ENCODE assay signal across 17 cellular contexts in the genomic region with DNA sequence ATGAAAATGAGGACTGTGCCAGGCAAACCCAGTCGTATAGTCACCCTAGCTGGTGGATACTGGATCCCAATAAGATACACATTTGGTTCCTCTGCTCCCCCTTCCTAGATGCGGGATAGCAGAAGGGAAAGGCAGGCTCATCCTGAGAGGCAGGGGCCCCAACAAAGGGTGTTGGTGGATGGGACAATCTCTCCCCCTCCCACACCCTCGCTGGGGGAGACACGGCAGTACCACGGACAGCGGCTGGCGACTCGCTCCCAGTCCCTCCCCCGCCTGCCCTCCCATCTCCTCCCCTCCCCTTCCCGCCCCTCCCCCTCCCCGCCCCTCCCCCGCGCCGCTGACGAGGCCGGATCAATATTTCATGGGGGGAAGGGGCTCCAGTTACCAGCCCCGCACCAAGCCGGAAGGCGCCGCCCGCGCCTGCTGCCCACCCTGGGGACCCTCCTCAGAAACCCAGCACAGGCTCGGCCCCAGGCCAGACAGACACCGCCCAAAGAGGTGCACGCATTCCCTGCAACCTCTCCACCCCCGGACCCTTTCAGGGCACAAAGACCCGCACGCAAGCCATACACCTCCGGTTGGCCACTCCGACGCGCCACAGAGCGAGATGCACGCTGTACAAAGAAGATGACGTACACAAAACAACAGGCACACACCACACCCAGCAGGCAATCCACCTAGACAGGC. TPM values are rescaled to one million over a fixed set of nuclear protein-coding genes. Genes with fewer than 3 reads are reported as not detected.
A peak's percentile ranks its signal among the peaks of the same experiment; 100 is the strongest.
DNase-seq lines count a peak whose midpoint lies in the region; ATAC-seq and TF ChIP-seq lines count a peak whose summit lies in the region.
"Had no signal": no experiment of that assay in that cellular context is flagged by ENCODE, and none has a peak within 500 bp of the region (broad histone marks: within the 10 kb centered on the region; RNA-seq: fewer than 3 reads in every experiment).

No MANE protein-coding gene starts in this region.

- DNase-seq in NCI-H345 (lab: John Stamatoyannopoulos, UW) (peak; percentile 12), NCI-H345 treated with DMSO at 0.1 percent for 48 hours (lab: John Stamatoyannopoulos, UW; ENCODE audit: unreplicated experiment) (no peak), SK-N-DZ (ENCODE audit: low spot score) (peak; percentile 58), iPS DF 6.9 (ENCODE audit: low read depth, low spot score) (no peak), smooth muscle cell (lab: John Stamatoyannopoulos, UW; ENCODE audit: unreplicated experiment) (no peak), immature natural killer cell (no peak), DMS114 treated with DMSO at 0.1 percent for 48 hours (lab: John Stamatoyannopoulos, UW; ENCODE audit: unreplicated experiment) (no peak)
- DNase-seq: activated CD4-positive, alpha-beta T cell treated with anti-CD3 and anti-CD28 coated beads, Interleukin-2, amount 50 U/mL, for 1 hour; body of pancreas; CD8-positive, alpha-beta memory T cell; head of caudate nucleus; mesenchymal stem cell; stimulated activated CD4-positive, alpha-beta T cell treated with anti-CD3 and anti-CD28 coated beads, Interleukin-15, amount 100 ng/mL, for 24 hours; tibial artery had no signal

- H3K9me3 Mint-ChIP-seq in immature natural killer cell: no peaks in the 10 kb centered on the region
- H3K9me3 Mint-ChIP-seq: activated T-helper 2 cell treated with anti-CD3 and anti-CD28 coated beads, Interferon-gamma antibody, Interleukin-2, Interleukin-4, amounts not matched to agents 10 μg/mL and 5 μg/mL and 100 μg/mL, durations not matched to agents 14 hours and 24 hours and 36 hours; CD8-positive, alpha-beta memory T cell had no signal

- peaks cover 14% of the 10 kb centered on the region for H3K4me1 ChIP-seq in iPS DF 6.9 (ENCODE audit: control insufficient read depth, insufficient read depth, low read length)
- H3K4me1 ChIP-seq in smooth muscle cell (ENCODE audit: low read depth): no peaks in the 10 kb centered on the region
- H3K4me1 ChIP-seq: parathyroid adenoma had no signal

- peaks cover 4 to 5% of the 10 kb centered on the region in 2 donors for H3K4me1 Mint-ChIP-seq in immature natural killer cell

- H2AFZ ChIP-seq in smooth muscle cell (ENCODE audit: low read depth): no peak overlapping the region
- H2AFZ ChIP-seq: parathyroid adenoma had no signal

- no peaks in the 10 kb centered on the region for H3K36me3 Mint-ChIP-seq in immature natural killer cell
- H3K36me3 Mint-ChIP-seq: CD8-positive, alpha-beta memory T cell had no signal

- H3K36me3 ChIP-seq in iPS DF 6.9 (ENCODE audit: control insufficient read depth, insufficient read depth, low read length) (no peaks in the 10 kb centered on the region), smooth muscle cell (ENCODE audit: low read depth) (no peaks in the 10 kb centered on the region)

- H3K27me3 Mint-ChIP-seq in immature natural killer cell (ENCODE audit: low read depth in 3 of 3): peaks cover 0 to 3% (median 3%) of the 10 kb centered on the region in 3 donors

- ATAC-seq in HG03095 (IDR thresholded peaks at IDR 0.05; ENCODE audit: unreplicated experiment): no peak
- ATAC-seq: body of pancreas had no signal

- H3K9me3 ChIP-seq in iPS DF 6.9 (ENCODE audit: control insufficient read depth, insufficient read depth, low read length): no peaks in the 10 kb centered on the region
- H3K9me3 ChIP-seq in smooth muscle cell (replicated peaks; ENCODE audit: low read depth): no peaks in the 10 kb centered on the region
- H3K9me3 ChIP-seq: body of pancreas, tibial artery had no signal

- H3K4me3 ChIP-seq in iPS DF 6.9 (ENCODE audit: low read length) (peak overlapping the region; percentile 55; the same call in 1 of the 2 replicates), smooth muscle cell (no peak overlapping the region)
- H3K4me3 ChIP-seq: body of pancreas, tibial artery had no signal

- no peak overlapping the region for H3K4me3 Mint-ChIP-seq in immature natural killer cell

- H4K20me1 ChIP-seq in smooth muscle cell (ENCODE audit: low read depth): no peaks in the 10 kb centered on the region

- peak overlapping the region; percentile 22 for H3K4me2 ChIP-seq in smooth muscle cell

- no peak overlapping the region for H3K9ac ChIP-seq in smooth muscle cell (ENCODE audit: low read depth)
- H3K9ac ChIP-seq: parathyroid adenoma had no signal

- WGBS in iPS DF 6.9 (ENCODE audit: insufficient coverage, insufficient read length): no CpG with 5 or more reads among the region's 35 CpGs
- WGBS in smooth muscle cell (ENCODE audit: low lambda C conversion rate): 20% methylated on average over 23 of the region's 35 CpGs

- TF ChIP-seq CTCF in smooth muscle cell (IDR thresholded peaks at IDR 0.05; ENCODE audit: borderline replicate concordance, insufficient read depth, poor library complexity, severe bottlenecking): no peak

- no peak overlapping the region for H3K27ac ChIP-seq in iPS DF 6.9 (ENCODE audit: low read length)
- H3K27ac ChIP-seq in smooth muscle cell (ENCODE audit: low read depth): no peak overlapping the region
- H3K27ac ChIP-seq: body of pancreas, parathyroid adenoma, tibial artery had no signal

- no peaks in the 10 kb centered on the region for H3F3A ChIP-seq in smooth muscle cell (ENCODE audit: low read depth)

- no peaks in the 10 kb centered on the region for H3K27me3 ChIP-seq in iPS DF 6.9 (ENCODE audit: control insufficient read depth, insufficient read depth, low read length)
- peaks cover 18% of the 10 kb centered on the region for H3K27me3 ChIP-seq in smooth muscle cell (ENCODE audit: low read depth)
- H3K27me3 ChIP-seq: body of pancreas had no signal

- H3K27ac Mint-ChIP-seq in immature natural killer cell: no peak overlapping the region
- H3K27ac Mint-ChIP-seq: activated T-helper 2 cell treated with anti-CD3 and anti-CD28 coated beads, Interferon-gamma antibody, Interleukin-2, Interleukin-4, amounts not matched to agents 10 μg/mL and 5 μg/mL and 100 μg/mL, durations not matched to agents 14 hours and 24 hours and 36 hours had no signal

- H3K79me2 ChIP-seq in smooth muscle cell (ENCODE audit: low read depth): no peaks in the 10 kb centered on the region
- H3K79me2 ChIP-seq: parathyroid adenoma had no signal

RNA-seq across cellular contexts. Expression of a gene that starts 11.5 kb away (rescaled TPM):
- 60.3 and 81.1 TPM in 2 replicates for polyA plus RNA-seq in SK-N-DZ (2014; cell fraction: cytosol; rRNA removed)
- polyA plus RNA-seq in SK-N-DZ (2014; cell fraction: nucleus; rRNA removed): 102 and 112 TPM in 2 replicates
- total RNA-seq in smooth muscle cell: 2.2 and 2.6 TPM in 2 replicates
- polyA plus RNA-seq in smooth muscle cell: 0.33 and 2.0 TPM in 2 replicates
- 1 to 10 TPM in 2 of 3 donors, under 1 TPM in 1; 0.31 to 1.7 (median 1.3) TPM for polyA plus RNA-seq in immature natural killer cell

RNA-seq across cellular contexts. Expression of a gene that starts 37.5 kb away (rescaled TPM):
- 30.5 and 44.8 TPM in 2 replicates for polyA plus RNA-seq in SK-N-DZ (2014; cell fraction: cytosol; rRNA removed)
- polyA plus RNA-seq in SK-N-DZ (2014; cell fraction: nucleus; rRNA removed): 22.8 and 36.0 TPM in 2 replicates
- 18.1 and 18.4 TPM in 2 replicates for total RNA-seq in smooth muscle cell
- polyA plus RNA-seq in smooth muscle cell (28.6 and 35.3 TPM in 2 replicates), immature natural killer cell (10 to 100 TPM; 33.8 to 66.0 (median 53.4) TPM)

Comparison
In these comparisons a context has a peak if more than half of its experiments do, and no peak if none do; other contexts are left out.
1. DNase-seq: peak in NCI-H345 (single experiment) and SK-N-DZ (single experiment); none in NCI-H345 treated with DMSO at 0.1 percent for 48 hours (single experiment), iPS DF 6.9 (single experiment), smooth muscle cell (single experiment), immature natural killer cell (0 of 3) and DMS114 treated with DMSO at 0.1 percent for 48 hours (single experiment).